In the genomic region with DNA sequence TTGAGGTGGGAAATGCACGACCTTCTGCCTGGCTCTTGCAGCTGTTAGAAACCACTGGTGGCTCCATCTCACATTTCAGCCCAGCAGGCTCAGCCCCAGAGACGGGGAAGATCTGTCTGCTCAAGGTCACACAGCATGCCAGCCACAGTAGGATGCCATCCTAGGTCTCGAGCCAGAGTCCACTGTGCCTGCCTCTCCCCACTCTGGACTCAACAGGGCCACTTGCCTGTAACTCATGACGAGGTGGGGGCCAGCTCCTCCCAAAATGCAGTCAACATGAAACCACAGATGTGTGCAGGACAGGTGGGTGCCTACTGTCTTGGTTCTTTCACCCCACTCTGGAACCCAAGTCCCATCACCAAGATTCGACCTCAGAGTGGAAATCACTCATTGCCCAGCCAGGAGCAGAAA, we compare ENCODE assay signal across 21 cellular contexts. TPM values are rescaled to one million over a fixed set of nuclear protein-coding genes. Genes with fewer than 3 reads are reported as not detected.
DNase-seq lines count a peak whose midpoint lies in the region; ATAC-seq and TF ChIP-seq lines count a peak whose summit lies in the region.
"Had no signal": no experiment of that assay in that cellular context is flagged by ENCODE, and none has a peak within 500 bp of the region (broad histone marks: within the 10 kb centered on the region; RNA-seq: fewer than 3 reads in every experiment).

No MANE protein-coding gene starts in this region.

- H3K36me3 Mint-ChIP-seq in CD4-positive, CD25-positive, alpha-beta regulatory T cell: peaks cover 68% of the 10 kb centered on the region
- H3K36me3 Mint-ChIP-seq in IgD-negative memory B cell: no peaks in the 10 kb centered on the region
- peaks cover 24 to 53% of the 10 kb centered on the region in 2 donors for H3K36me3 Mint-ChIP-seq in activated naive CD4-positive, alpha-beta T cell treated with anti-CD3 and anti-CD28 coated beads, Interleukin-2, amount 50 U/mL, for 72 hours
- H3K36me3 Mint-ChIP-seq in natural killer cell: no peaks in the 10 kb centered on the region

- H3K4me3 Mint-ChIP-seq in CD4-positive, CD25-positive, alpha-beta regulatory T cell: peak overlapping the region; percentile 90 to 95 (median 94)
- H3K4me3 Mint-ChIP-seq in IgD-negative memory B cell (peak overlapping the region in 1 of 4 donors; percentile 68), natural killer cell (peak overlapping the region; percentile 52)

- H3K27me3 ChIP-seq in CD4-positive, CD25-positive, alpha-beta regulatory T cell (ENCODE audit: control insufficient read depth, insufficient read depth, low read length): no peaks in the 10 kb centered on the region
- H3K27me3 ChIP-seq: foreskin keratinocyte had no signal

- no peaks in the 10 kb centered on the region for H3K9me3 ChIP-seq in CD4-positive, CD25-positive, alpha-beta regulatory T cell (ENCODE audit: control insufficient read depth in 2 of 2, low read length in 2 of 2)
- H3K9me3 ChIP-seq: left ventricle myocardium inferior, thoracic aorta had no signal

- peaks cover 32% of the 10 kb centered on the region for H3K36me3 ChIP-seq in CD4-positive, CD25-positive, alpha-beta regulatory T cell (ENCODE audit: control insufficient read depth, insufficient read depth, low read length)
- H3K36me3 ChIP-seq: left ventricle myocardium inferior, thoracic aorta had no signal

- peaks cover 96% of the 10 kb centered on the region for H3K4me1 ChIP-seq in CD4-positive, CD25-positive, alpha-beta regulatory T cell (ENCODE audit: control insufficient read depth, insufficient read depth, low read length, poor library complexity, severe bottlenecking)
- H3K4me1 ChIP-seq: parathyroid adenoma had no signal

- H3K4me3 ChIP-seq in CD4-positive, CD25-positive, alpha-beta regulatory T cell (ENCODE audit: low read depth, low read length): peak overlapping the region; percentile 66
- H3K4me3 ChIP-seq: GM23248, left ventricle myocardium inferior, thoracic aorta had no signal

- H3K27ac ChIP-seq in CD4-positive, CD25-positive, alpha-beta regulatory T cell (ENCODE audit: insufficient read depth, low read length, poor library complexity, severe bottlenecking): peak overlapping the region; percentile 99
- H3K27ac ChIP-seq: GM23248, left ventricle myocardium inferior, parathyroid adenoma, thoracic aorta had no signal

- peaks cover 15% of the 10 kb centered on the region for H3K27me3 Mint-ChIP-seq in CD4-positive, CD25-positive, alpha-beta regulatory T cell
- H3K27me3 Mint-ChIP-seq in IgD-negative memory B cell (peaks cover 37% of the 10 kb centered on the region), natural killer cell (ENCODE audit: low read depth in 2 of 2) (no peaks in the 10 kb centered on the region)

- H3K4me1 Mint-ChIP-seq in CD4-positive, CD25-positive, alpha-beta regulatory T cell: peaks cover 26 to 86% (median 71%) of the 10 kb centered on the region in 4 donors
- H3K4me1 Mint-ChIP-seq in IgD-negative memory B cell: peaks cover 0 to 4% (median 2%) of the 10 kb centered on the region in 3 donors
- H3K4me1 Mint-ChIP-seq in natural killer cell: peaks cover 73 to 77% of the 10 kb centered on the region in 2 donors

- DNase-seq in CD4-positive, CD25-positive, alpha-beta regulatory T cell: peak in 1 of 3 donors; percentile 62
- DNase-seq in activated naive CD4-positive, alpha-beta T cell treated with anti-CD3 and anti-CD28 coated beads, Interleukin-2, amount 50 U/mL, for 72 hours (ENCODE audit: low spot score in 2 of 2): peak in 1 of 2 donors; percentile 61
- DNase-seq in natural killer cell: no peak
- DNase-seq in OCI-M2 (lab: John Stamatoyannopoulos, UW; ENCODE audit: unreplicated experiment): no peak
- no peak for DNase-seq in NCI-H2107 treated with DMSO at 0.1 percent for 48 hours (lab: John Stamatoyannopoulos, UW; ENCODE audit: unreplicated experiment)
- DNase-seq: activated CD4-positive, alpha-beta T cell treated with anti-CD3 and anti-CD28 coated beads, Interleukin-2, amount 50 U/mL, for 1 hour; activated effector memory CD4-positive, alpha-beta T cell treated with anti-CD3 and anti-CD28 coated beads, Interleukin-2, amount 50 U/mL, for 16 hours; GM23248; KBM-7; left ventricle myocardium inferior; MV-4-11; NCI-H2081; NCI-H524; SIG-M5; stimulated activated CD4-positive, alpha-beta T cell treated with anti-CD3 and anti-CD28 coated beads, Interleukin-4, amount 100 ng/mL, for 1 hour had no signal

- intact Hi-C loops in natural killer cell (cut with micrococcal nuclease): no loop called here

- peaks cover 0 to 3% (median 0%) of the 10 kb centered on the region in 7 donors for H3K9me3 Mint-ChIP-seq in CD4-positive, CD25-positive, alpha-beta regulatory T cell
- H3K9me3 Mint-ChIP-seq in IgD-negative memory B cell: no peaks in the 10 kb centered on the region
- no peaks in the 10 kb centered on the region for H3K9me3 Mint-ChIP-seq in activated naive CD4-positive, alpha-beta T cell treated with anti-CD3 and anti-CD28 coated beads, Interleukin-2, amount 50 U/mL, for 72 hours
- H3K9me3 Mint-ChIP-seq in natural killer cell: no peaks in the 10 kb centered on the region

- no peak for ATAC-seq in CD4-positive, CD25-positive, alpha-beta regulatory T cell (ENCODE audit: low read depth in 2 of 2)
- peak; percentile 23 to 48 for ATAC-seq in activated naive CD4-positive, alpha-beta T cell treated with anti-CD3 and anti-CD28 coated beads, Interleukin-2, amount 50 U/mL, for 72 hours
- ATAC-seq in natural killer cell (no peak), HG02870 (IDR thresholded peaks at IDR 0.05; ENCODE audit: unreplicated experiment) (no peak), GM21576 (IDR thresholded peaks at IDR 0.05; ENCODE audit: unreplicated experiment) (no peak)

- TF ChIP-seq CTCF in natural killer cell (IDR thresholded peaks at IDR 0.05): no peak

- peak overlapping the region; percentile 98 to 100 (median 99) for H3K27ac Mint-ChIP-seq in CD4-positive, CD25-positive, alpha-beta regulatory T cell
- H3K27ac Mint-ChIP-seq in IgD-negative memory B cell (peak overlapping the region in 2 of 3 donors; percentile 58 to 81), natural killer cell (peak overlapping the region; percentile 69 to 75)
- H3K27ac Mint-ChIP-seq in activated naive CD4-positive, alpha-beta T cell treated with anti-CD3 and anti-CD28 coated beads, Interleukin-2, amount 50 U/mL, for 72 hours: peak overlapping the region; percentile 86 to 98

RNA-seq across cellular contexts. Expression of a gene that starts 23.2 kb away (rescaled TPM):
- total RNA-seq in CD4-positive, CD25-positive, alpha-beta regulatory T cell: 210 TPM
- polyA plus RNA-seq in CD4-positive, CD25-positive, alpha-beta regulatory T cell: 1 to 10 TPM; 5.3 to 5.7 (median 5.4) TPM
- polyA plus RNA-seq in IgD-negative memory B cell: 0.38 TPM
- total RNA-seq in activated naive CD4-positive, alpha-beta T cell treated with anti-CD3 and anti-CD28 coated beads, Interleukin-2, amount 50 U/mL, for 72 hours: 10 to 100 TPM; 57.8 to 65.7 TPM
- total RNA-seq in natural killer cell: 10 to 100 TPM; 43.5 to 61.5 (median 56.2) TPM
- total RNA-seq: GM23248 had no signal
- polyA plus RNA-seq: GM23248 had no signal

Comparison
In these comparisons a context has a peak if more than half of its experiments do, and no peak if none do; other contexts are left out.
1. ATAC-seq: peak in activated naive CD4-positive, alpha-beta T cell treated with anti-CD3 and anti-CD28 coated beads, Interleukin-2, amount 50 U/mL, for 72 hours (2 of 2); none in CD4-positive, CD25-positive, alpha-beta regulatory T cell (0 of 2), natural killer cell (0 of 3), HG02870 (single experiment) and GM21576 (single experiment).
2. Peak in every context shown above with its lines, with median percentiles within 50 percentile points of each other: H3K27ac Mint-ChIP-seq.